In the genomic region with DNA sequence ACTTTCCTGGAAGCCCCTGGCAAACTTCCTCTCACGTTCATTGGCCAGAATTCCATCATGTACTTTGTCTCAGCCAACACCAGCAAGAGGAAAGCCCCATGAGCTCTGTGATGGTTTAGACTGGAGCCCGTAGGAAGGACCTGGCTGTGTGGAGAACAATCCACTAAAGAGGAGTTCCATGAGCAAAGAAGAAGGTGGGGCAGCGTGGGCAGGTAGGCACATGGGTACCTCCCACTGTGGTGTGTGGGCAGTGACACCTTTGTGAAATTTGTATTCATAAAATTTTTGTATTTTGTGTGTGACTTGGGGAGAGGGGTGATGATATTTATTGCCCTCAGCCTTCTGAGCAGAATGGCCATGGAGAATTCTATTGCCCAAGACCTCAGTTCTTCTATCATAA, we compare ENCODE assay signal across 2 cellular contexts.
TF ChIP-seq lines count a peak whose summit lies in the region.

No MANE protein-coding gene starts in this region.

TF ChIP-seq in HepG2, 621 proteins besides CTCF, POLR2A, EP300 and RAD21:
- TF ChIP-seq, protein P1, sequence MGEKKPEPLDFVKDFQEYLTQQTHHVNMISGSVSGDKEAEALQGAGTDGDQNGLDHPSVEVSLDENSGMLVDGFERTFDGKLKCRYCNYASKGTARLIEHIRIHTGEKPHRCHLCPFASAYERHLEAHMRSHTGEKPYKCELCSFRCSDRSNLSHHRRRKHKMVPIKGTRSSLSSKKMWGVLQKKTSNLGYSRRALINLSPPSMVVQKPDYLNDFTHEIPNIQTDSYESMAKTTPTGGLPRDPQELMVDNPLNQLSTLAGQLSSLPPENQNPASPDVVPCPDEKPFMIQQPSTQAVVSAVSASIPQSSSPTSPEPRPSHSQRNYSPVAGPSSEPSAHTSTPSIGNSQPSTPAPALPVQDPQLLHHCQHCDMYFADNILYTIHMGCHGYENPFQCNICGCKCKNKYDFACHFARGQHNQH (CRISPR knock-in tag; IDR thresholded peaks at IDR 0.05) = no peak
- TF ChIP-seq, protein P2, sequence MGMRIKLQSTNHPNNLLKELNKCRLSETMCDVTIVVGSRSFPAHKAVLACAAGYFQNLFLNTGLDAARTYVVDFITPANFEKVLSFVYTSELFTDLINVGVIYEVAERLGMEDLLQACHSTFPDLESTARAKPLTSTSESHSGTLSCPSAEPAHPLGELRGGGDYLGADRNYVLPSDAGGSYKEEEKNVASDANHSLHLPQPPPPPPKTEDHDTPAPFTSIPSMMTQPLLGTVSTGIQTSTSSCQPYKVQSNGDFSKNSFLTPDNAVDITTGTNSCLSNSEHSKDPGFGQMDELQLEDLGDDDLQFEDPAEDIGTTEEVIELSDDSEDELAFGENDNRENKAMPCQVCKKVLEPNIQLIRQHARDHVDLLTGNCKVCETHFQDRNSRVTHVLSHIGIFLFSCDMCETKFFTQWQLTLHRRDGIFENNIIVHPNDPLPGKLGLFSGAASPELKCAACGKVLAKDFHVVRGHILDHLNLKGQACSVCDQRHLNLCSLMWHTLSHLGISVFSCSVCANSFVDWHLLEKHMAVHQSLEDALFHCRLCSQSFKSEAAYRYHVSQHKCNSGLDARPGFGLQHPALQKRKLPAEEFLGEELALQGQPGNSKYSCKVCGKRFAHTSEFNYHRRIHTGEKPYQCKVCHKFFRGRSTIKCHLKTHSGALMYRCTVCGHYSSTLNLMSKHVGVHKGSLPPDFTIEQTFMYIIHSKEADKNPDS (CRISPR knock-in tag; IDR thresholded peaks at IDR 0.05) = no peak
- TF ChIP-seq ZNF7 (CRISPR knock-in tag; IDR thresholded peaks at IDR 0.05) = 0 out of 2 replicates have a peak, but pooled peaks have one; percentile 77
- TF ChIP-seq, protein P3, sequence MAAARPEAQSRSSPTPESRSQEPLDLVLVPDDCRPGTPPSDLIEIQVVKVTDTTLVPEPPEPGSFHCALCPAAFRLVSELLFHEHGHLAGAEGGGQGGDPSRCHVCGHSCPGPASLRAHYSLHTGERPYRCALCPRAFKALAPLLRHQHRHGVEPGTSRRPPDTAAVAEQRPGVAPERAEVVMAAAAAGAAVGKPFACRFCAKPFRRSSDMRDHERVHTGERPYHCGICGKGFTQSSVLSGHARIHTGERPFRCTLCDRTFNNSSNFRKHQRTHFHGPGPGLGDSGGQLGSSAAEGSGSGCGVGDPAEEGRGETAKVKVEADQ (CRISPR knock-in tag; IDR thresholded peaks at IDR 0.05; ENCODE audit: borderline replicate concordance) = no peak
TF ChIP-seq in HepG2: peak in this region for 1.

TF ChIP-seq in HEK293, 187 proteins besides CTCF, POLR2A, EP300 and RAD21:
- TF ChIP-seq, protein P4, sequence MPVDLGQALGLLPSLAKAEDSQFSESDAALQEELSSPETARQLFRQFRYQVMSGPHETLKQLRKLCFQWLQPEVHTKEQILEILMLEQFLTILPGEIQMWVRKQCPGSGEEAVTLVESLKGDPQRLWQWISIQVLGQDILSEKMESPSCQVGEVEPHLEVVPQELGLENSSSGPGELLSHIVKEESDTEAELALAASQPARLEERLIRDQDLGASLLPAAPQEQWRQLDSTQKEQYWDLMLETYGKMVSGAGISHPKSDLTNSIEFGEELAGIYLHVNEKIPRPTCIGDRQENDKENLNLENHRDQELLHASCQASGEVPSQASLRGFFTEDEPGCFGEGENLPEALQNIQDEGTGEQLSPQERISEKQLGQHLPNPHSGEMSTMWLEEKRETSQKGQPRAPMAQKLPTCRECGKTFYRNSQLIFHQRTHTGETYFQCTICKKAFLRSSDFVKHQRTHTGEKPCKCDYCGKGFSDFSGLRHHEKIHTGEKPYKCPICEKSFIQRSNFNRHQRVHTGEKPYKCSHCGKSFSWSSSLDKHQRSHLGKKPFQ (tag by site-specific recombination; IDR thresholded peaks at IDR 0.05) = no peak
- TF ChIP-seq EGR2 (tag by site-specific recombination; IDR thresholded peaks at IDR 0.05; ENCODE audit: low read depth) = peak; percentile 60; the same call in 1 of the 2 replicates
TF ChIP-seq in HEK293: peak in this region for 1.
